In the genomic region with DNA sequence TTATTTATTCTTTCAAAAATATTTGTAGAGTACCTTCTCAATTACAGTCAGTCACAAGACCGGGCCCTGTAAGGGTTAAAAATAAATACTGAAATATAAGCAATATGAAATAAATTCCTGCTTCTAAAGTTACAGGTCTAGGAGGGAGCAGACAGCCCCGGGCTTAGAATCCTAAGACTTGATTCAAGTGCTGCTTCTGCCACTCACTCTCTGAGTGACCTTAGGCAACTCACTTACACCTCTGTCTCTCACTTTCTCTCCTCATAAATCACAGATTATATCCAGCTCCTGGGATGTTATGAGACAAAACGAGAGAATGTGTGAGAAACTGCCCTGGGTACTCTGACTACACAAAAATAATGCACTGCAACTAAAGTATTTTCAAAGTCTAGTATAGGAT, we compare ENCODE assay signal across 13 cellular contexts.
"Had no signal": no experiment of that assay in that cellular context is flagged by ENCODE, and none has a peak within 500 bp of the region (broad histone marks: within the 10 kb centered on the region; RNA-seq: fewer than 3 reads in every experiment).

No MANE protein-coding gene starts in this region.

- H3K27me3 ChIP-seq: cardiac muscle cell, dorsolateral prefrontal cortex, esophagus squamous epithelium, neural progenitor cell, upper lobe of left lung had no signal

- H3K36me3 ChIP-seq: cardiac muscle cell, esophagus squamous epithelium, neural progenitor cell, upper lobe of left lung had no signal

- H3K36me3 Mint-ChIP-seq: activated naive CD4-positive, alpha-beta T cell treated with anti-CD3 and anti-CD28 coated beads, Interleukin-2, amount 10 ng/mL, durations not matched to agents 7 days and 5 days; neural progenitor cell had no signal

- H3K9me3 Mint-ChIP-seq: activated naive CD4-positive, alpha-beta T cell treated with anti-CD3 and anti-CD28 coated beads, Interleukin-2, amount 10 ng/mL, durations not matched to agents 7 days and 5 days; activated T-helper 17 cell treated with anti-CD3 and anti-CD28 coated beads, Interleukin-2, amount 50 U/mL, for 72 hours; neural progenitor cell had no signal

- ATAC-seq: activated T-helper 17 cell treated with anti-CD3 and anti-CD28 coated beads, Interleukin-2, amount 50 U/mL, for 72 hours; stimulated activated naive CD8-positive, alpha-beta T cell treated with anti-CD3 and anti-CD28 coated beads, Interleukin-15, Interleukin-2, amounts not matched to agents 100 U/mL and 50 U/mL, for 24 hours had no signal

- DNase-seq: activated CD4-positive, alpha-beta T cell treated with anti-CD3 and anti-CD28 coated beads, Interleukin-2, amount 50 U/mL, for 4 hours; activated naive CD4-positive, alpha-beta T cell treated with anti-CD3 and anti-CD28 coated beads, Interleukin-2, amount 10 ng/mL, durations not matched to agents 7 days and 5 days; activated T-cell treated with anti-CD3 and anti-CD28 coated beads for 4 hours; dorsolateral prefrontal cortex; esophagus squamous epithelium; glutamatergic neuron; stimulated activated CD4-positive, alpha-beta T cell treated with anti-CD3 and anti-CD28 coated beads, Interleukin-4, amount 100 ng/mL, for 1 hour; stimulated activated naive CD8-positive, alpha-beta T cell treated with anti-CD3 and anti-CD28 coated beads, Interleukin-15, Interleukin-2, amounts not matched to agents 100 U/mL and 50 U/mL, for 24 hours; upper lobe of left lung had no signal

- H3K9me3 ChIP-seq: esophagus squamous epithelium, upper lobe of left lung had no signal

- H3K27ac Mint-ChIP-seq: neural progenitor cell had no signal

- H3K4me3 Mint-ChIP-seq: activated naive CD4-positive, alpha-beta T cell treated with anti-CD3 and anti-CD28 coated beads, Interleukin-2, amount 10 ng/mL, durations not matched to agents 7 days and 5 days; neural progenitor cell had no signal

- H3K4me1 ChIP-seq: parathyroid adenoma, upper lobe of left lung had no signal

- H3K4me3 ChIP-seq: cardiac muscle cell, neural progenitor cell, upper lobe of left lung had no signal

- H3K9ac ChIP-seq: neural progenitor cell, parathyroid adenoma had no signal

- H3K27ac ChIP-seq: cardiac muscle cell, neural progenitor cell, parathyroid adenoma, upper lobe of left lung had no signal
